Comparison of ENCODE assay signal across 25 cellular contexts in genomic region chr9:16203735-16204573, GRCh38.
A peak's percentile ranks its signal among the peaks of the same experiment; 100 is the strongest.
DNase-seq lines count a peak whose midpoint lies in the region; ATAC-seq and TF ChIP-seq lines count a peak whose summit lies in the region.
"Had no signal": no experiment of that assay in that cellular context is flagged by ENCODE, and none has a peak within 500 bp of the region (broad histone marks: within the 10 kb centered on the region; RNA-seq: fewer than 3 reads in every experiment).

No MANE protein-coding gene starts in this region.

- no peak overlapping the region for H3K9ac ChIP-seq in rectal smooth muscle tissue (ENCODE audit: low read length)
- H3K9ac ChIP-seq: KMS-11 had no signal

- H3K4me1 Mint-ChIP-seq in CD8-positive, alpha-beta memory T cell = peaks cover 0 to 2% (median 0%) of the 10 kb centered on the region in 3 donors
- H3K4me1 Mint-ChIP-seq: CD4-positive, alpha-beta memory T cell had no signal

- H3K4me1 ChIP-seq in SJCRH30 (peaks cover 26% of the 10 kb centered on the region), rectal smooth muscle tissue (ENCODE audit: control insufficient read depth, insufficient read depth, low read length) (peaks cover 9% of the 10 kb centered on the region), spleen (no peaks in the 10 kb centered on the region)
- no peaks in the 10 kb centered on the region for H3K4me1 ChIP-seq in CD8-positive, alpha-beta memory T cell (ENCODE audit: insufficient read depth, low read length)
- H3K4me1 ChIP-seq: colonic mucosa, HAP-1, left lung had no signal

- intact Hi-C loops in spleen (cut with DNase I; ENCODE audit: low total_unique reads) = no loop called here

- H3K27ac ChIP-seq in SJCRH30 (peak overlapping the region; percentile 18), rectal smooth muscle tissue (ENCODE audit: low read depth, low read length) (peak overlapping the region; percentile 57), spleen (no peak overlapping the region)
- no peak overlapping the region for H3K27ac ChIP-seq in CD8-positive, alpha-beta memory T cell (ENCODE audit: low read depth, low read length)
- H3K27ac ChIP-seq: KMS-11, left lung, SK-N-MC, vagina had no signal

- no peaks in the 10 kb centered on the region for H3K9me3 ChIP-seq in SJCRH30 (replicated peaks)
- H3K9me3 ChIP-seq in CD8-positive, alpha-beta memory T cell (ENCODE audit: low read length) = no peaks in the 10 kb centered on the region
- no peaks in the 10 kb centered on the region for H3K9me3 ChIP-seq in spleen
- H3K9me3 ChIP-seq: colonic mucosa, HAP-1, left lung, vagina had no signal

- WGBS in spleen, 5 donors = 81 to 90% (median 83%) methylated on average over 14 of the region's 14 CpGs

- H3K9me3 Mint-ChIP-seq in CD8-positive, alpha-beta memory T cell = peaks cover 8 to 11% (median 10%) of the 10 kb centered on the region in 5 donors

- no peak overlapping the region for H3K27ac Mint-ChIP-seq in CD8-positive, alpha-beta memory T cell
- H3K27ac Mint-ChIP-seq: activated naive CD4-positive, alpha-beta T cell treated with anti-CD3 and anti-CD28 coated beads, Interleukin-2, amount 50 U/mL, for 24 hours; CD4-positive, alpha-beta memory T cell had no signal

- ATAC-seq in GM19467 (IDR thresholded peaks at IDR 0.05; ENCODE audit: unreplicated experiment) = no peak
- ATAC-seq: activated CD4-positive, CD25-positive, alpha-beta regulatory T cell treated with anti-CD3 and anti-CD28 coated beads, Interleukin-2, amount 50 U/mL, for 24 hours had no signal

- no peaks in the 10 kb centered on the region for H3K36me3 Mint-ChIP-seq in CD8-positive, alpha-beta memory T cell
- H3K36me3 Mint-ChIP-seq: activated naive CD4-positive, alpha-beta T cell treated with anti-CD3 and anti-CD28 coated beads, Interleukin-2, amount 50 U/mL, for 24 hours; CD4-positive, alpha-beta memory T cell had no signal

- H3K27me3 Mint-ChIP-seq in CD8-positive, alpha-beta memory T cell = no peaks in the 10 kb centered on the region
- H3K27me3 Mint-ChIP-seq: CD4-positive, alpha-beta memory T cell had no signal

- H3K4me3 Mint-ChIP-seq in CD8-positive, alpha-beta memory T cell = no peak overlapping the region
- H3K4me3 Mint-ChIP-seq: activated naive CD4-positive, alpha-beta T cell treated with anti-CD3 and anti-CD28 coated beads, Interleukin-2, amount 50 U/mL, for 24 hours; CD4-positive, alpha-beta memory T cell had no signal

- DNase-seq in Daoy (ENCODE audit: low read depth) = peak; percentile 4
- peak in 1 of 2 experiments; percentile 12 for DNase-seq in SJCRH30
- DNase-seq in fibroblast of villous mesenchyme (ENCODE audit: low read depth) = peak; percentile 72
- no peak for DNase-seq in CD8-positive, alpha-beta memory T cell
- DNase-seq in spleen = no peak
- DNase-seq in activated CD8-positive, alpha-beta memory T cell treated with anti-CD3 and anti-CD28 coated beads, Interleukin-2, amount 50 U/mL, for 4 hours = no peak
- DNase-seq: CD4-positive, alpha-beta memory T cell; colonic mucosa; DMS53; head of caudate nucleus; left lung; NCI-H1105; NCI-H2107; NCI-H510A treated with DMSO at 0.1 percent for 48 hours; NK-92 treated with Interleukin-12 subunit alpha and Interleukin-12 subunit beta, amount 100 ng/mL, for 24 hours; stimulated activated CD8-positive, alpha-beta memory T cell treated with anti-CD3 and anti-CD28 coated beads, Interleukin-4, amount 100 ng/mL, for 48 hours; substantia nigra had no signal

- POLR2A ChIA-PET in CD8-positive, alpha-beta memory T cell (lab: Charles Lee) = no interaction called here

- no peaks in the 10 kb centered on the region for H3K36me3 ChIP-seq in SJCRH30
- H3K36me3 ChIP-seq in rectal smooth muscle tissue (ENCODE audit: control insufficient read depth, insufficient read depth, low read length) = no peaks in the 10 kb centered on the region
- no peaks in the 10 kb centered on the region for H3K36me3 ChIP-seq in CD8-positive, alpha-beta memory T cell (ENCODE audit: insufficient read depth, low read length)
- no peaks in the 10 kb centered on the region for H3K36me3 ChIP-seq in spleen
- H3K36me3 ChIP-seq: colonic mucosa, HAP-1, left lung, vagina had no signal

- H3K4me3 ChIP-seq in SJCRH30 (no peak overlapping the region), fibroblast of villous mesenchyme (ENCODE audit: low read depth, low read length) (no peak overlapping the region), rectal smooth muscle tissue (ENCODE audit: low read length) (no peak overlapping the region), spleen (no peak overlapping the region)
- no peak overlapping the region for H3K4me3 ChIP-seq in CD8-positive, alpha-beta memory T cell (ENCODE audit: low read length)
- H3K4me3 ChIP-seq: colonic mucosa, HAP-1, left lung, SK-N-MC, vagina had no signal

- TF ChIP-seq POLR2A in spleen (IDR thresholded peaks at IDR 0.05) = no peak

- CTCF ChIA-PET in CD8-positive, alpha-beta memory T cell (lab: Charles Lee) = no interaction called here

- TF ChIP-seq CTCF in fibroblast of villous mesenchyme (IDR thresholded peaks at IDR 0.05; ENCODE audit: insufficient read depth, low read depth, low read length) (no peak), spleen (IDR thresholded peaks at IDR 0.05 in 8 of 11, conservative IDR thresholded peaks at IDR 0.05 in 3 of 11) (no peak)

- H3K27me3 ChIP-seq in SJCRH30 = no peaks in the 10 kb centered on the region
- no peaks in the 10 kb centered on the region for H3K27me3 ChIP-seq in rectal smooth muscle tissue (ENCODE audit: control insufficient read depth, insufficient read depth, low read length)
- no peaks in the 10 kb centered on the region for H3K27me3 ChIP-seq in CD8-positive, alpha-beta memory T cell (ENCODE audit: insufficient read depth, low read length, poor library complexity, severe bottlenecking)
- peaks cover 0 to 4% (median 0%) of the 10 kb centered on the region in 7 donors for H3K27me3 ChIP-seq in spleen (replicated peaks in 1 of 7)
- H3K27me3 ChIP-seq: colonic mucosa, left lung, vagina had no signal

Comparison
In these comparisons a context has a peak if more than half of its experiments do, and no peak if none do; other contexts are left out.
1. DNase-seq: peak in Daoy (single experiment) and fibroblast of villous mesenchyme (single experiment); none in CD8-positive, alpha-beta memory T cell (0 of 5), spleen (single experiment) and activated CD8-positive, alpha-beta memory T cell treated with anti-CD3 and anti-CD28 coated beads, Interleukin-2, amount 50 U/mL, for 4 hours (single experiment).
2. H3K27ac ChIP-seq: peak in SJCRH30 (single experiment) and rectal smooth muscle tissue (single experiment); none in CD8-positive, alpha-beta memory T cell (single experiment) and spleen (0 of 8).